In the genomic region with DNA sequence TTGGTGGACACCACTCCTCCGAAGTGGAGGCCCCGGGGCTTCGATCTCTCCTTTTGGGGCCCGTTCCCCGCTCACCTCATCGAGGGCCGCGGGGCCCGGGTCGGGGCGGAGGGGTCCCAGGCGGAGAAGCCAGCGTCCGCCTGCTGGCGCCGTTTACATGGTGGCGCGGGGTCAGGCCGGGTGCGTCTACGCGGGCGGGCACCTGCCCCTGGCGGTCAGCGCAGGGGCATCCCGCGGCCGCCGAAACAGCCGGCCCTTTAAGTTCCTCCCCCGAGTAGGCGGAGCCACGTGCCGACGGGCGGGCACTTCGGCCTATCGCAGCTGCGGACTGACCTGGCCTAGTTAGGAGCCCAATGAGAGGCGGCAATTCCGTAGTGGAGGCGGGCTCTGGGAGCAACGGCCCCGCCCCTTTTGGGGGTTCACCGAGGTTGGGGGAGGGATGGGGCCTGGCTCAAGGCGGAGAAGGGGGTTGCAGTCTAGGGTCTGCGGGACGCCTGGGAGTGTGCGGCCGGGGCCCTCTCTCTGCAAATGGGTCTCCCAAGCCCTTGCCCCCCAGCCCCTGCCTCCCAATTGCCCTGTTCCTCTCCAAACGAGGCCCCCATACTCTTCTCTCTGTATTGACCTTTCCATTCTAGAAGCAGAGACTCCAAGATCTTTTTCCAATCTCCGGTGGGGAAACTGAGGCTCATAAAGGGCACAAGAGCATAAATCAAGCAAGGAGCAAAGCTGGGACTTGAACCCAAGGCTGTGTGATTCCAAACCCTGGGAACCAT, we compare ENCODE assay signal across 8 cellular contexts. TPM values are rescaled to one million over a fixed set of nuclear protein-coding genes. Genes with fewer than 3 reads are reported as not detected.
A peak's percentile ranks its signal among the peaks of the same experiment; 100 is the strongest.
DNase-seq lines count a peak whose midpoint lies in the region; ATAC-seq and TF ChIP-seq lines count a peak whose summit lies in the region.

A gene with protein sequence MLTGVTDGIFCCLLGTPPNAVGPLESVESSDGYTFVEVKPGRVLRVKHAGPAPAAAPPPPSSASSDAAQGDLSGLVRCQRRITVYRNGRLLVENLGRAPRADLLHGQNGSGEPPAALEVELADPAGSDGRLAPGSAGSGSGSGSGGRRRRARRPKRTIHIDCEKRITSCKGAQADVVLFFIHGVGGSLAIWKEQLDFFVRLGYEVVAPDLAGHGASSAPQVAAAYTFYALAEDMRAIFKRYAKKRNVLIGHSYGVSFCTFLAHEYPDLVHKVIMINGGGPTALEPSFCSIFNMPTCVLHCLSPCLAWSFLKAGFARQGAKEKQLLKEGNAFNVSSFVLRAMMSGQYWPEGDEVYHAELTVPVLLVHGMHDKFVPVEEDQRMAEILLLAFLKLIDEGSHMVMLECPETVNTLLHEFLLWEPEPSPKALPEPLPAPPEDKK (minus strand): TSS at position 259 of the 773 bp plus-strand sequence. CDS start 1,809 bp downstream, outside the sequence.

- DNase-seq in AG04449 (ENCODE audit: low read depth, low spot score): peak; percentile 57
- DNase-seq in NCI-H2196 treated with DMSO at 0.1 percent for 48 hours (lab: John Stamatoyannopoulos, UW; ENCODE audit: unreplicated experiment): peak; percentile 90
- DNase-seq in activated CD4-positive, CD25-positive, alpha-beta regulatory T cell (lab: John Stamatoyannopoulos, UW): peak; percentile 83 to 88 (median 84)
- peak; percentile 88 for DNase-seq in central memory CD4-positive, alpha-beta T cell
- peak; percentile 95 for DNase-seq in iris pigment epithelial cell (ENCODE audit: low read depth)
- peak; percentile 96 for DNase-seq in spleen

- ATAC-seq in GM18867 (IDR thresholded peaks at IDR 0.05; ENCODE audit: unreplicated experiment) (peak; percentile 50), HG03108 (IDR thresholded peaks at IDR 0.05; ENCODE audit: unreplicated experiment) (peak; percentile 55)

- no peaks in the 10 kb centered on the region for H3K27me3 ChIP-seq in spleen (replicated peaks in 1 of 7)

- H3K4me1 ChIP-seq in spleen: peaks cover 31 to 74% (median 49%) of the 10 kb centered on the region in 6 donors

- H3K4me3 ChIP-seq in AG04449 (ENCODE audit: low read depth, low read length) (peak within 1 kb of the TSS; percentile 76), spleen (peak within 1 kb of the TSS; percentile 50 to 80 (median 72))

- intact Hi-C loops in spleen (cut with DNase I; ENCODE audit: low total_unique reads): no loop called here

- WGBS in spleen, 5 donors: 1 to 5% (median 2%) methylated on average over 38 to 52 of the region's 52 CpGs

- POLR2A ChIA-PET in AG04449 (lab: Yijun Ruan, JAX): interaction anchor here (0.9 to 1.2 kb wide), 2 partner anchors 14 to 22 kb away, joined by 3 read pairs; partner anchors contain the start of gene ANKLE1

- CTCF ChIA-PET in AG04449 (lab: Yijun Ruan, JAX): interaction anchor here (0.8 to 5.7 kb wide), 8 partner anchors 10 to 213 kb away, joined by 3 to 69 read pairs (median 4); partner anchors contain the start of gene USHBP1

- TF ChIP-seq POLR2A in spleen (IDR thresholded peaks at IDR 0.05): no peak

- H3K9me3 ChIP-seq in spleen: peaks cover 0 to 2% (median under 1%) of the 10 kb centered on the region in 8 donors

- H3K27ac ChIP-seq in spleen: peak within 1 kb of the TSS; percentile 61 to 97 (median 80)

- peaks cover 0 to 30% (median 8%) of the 10 kb centered on the region in 6 donors for H3K36me3 ChIP-seq in spleen

- peak; percentile 63 for TF ChIP-seq CTCF in AG04449 (IDR thresholded peaks at IDR 0.05; ENCODE audit: insufficient read depth, low read length, missing control alignments)
- TF ChIP-seq CTCF in spleen (IDR thresholded peaks at IDR 0.05 in 8 of 11, conservative IDR thresholded peaks at IDR 0.05 in 3 of 11): peak; percentile 51 to 88 (median 73)

RNA-seq across cellular contexts. Expression of the gene that starts here (rescaled TPM):
- 10 to 100 TPM in 5 of 7 donors, 1 to 10 TPM in 2; 7.7 to 18.7 (median 13.2) TPM for total RNA-seq in spleen
- polyA plus RNA-seq in spleen: 10 to 100 TPM in 1 of 3 donors, 1 to 10 TPM in 2; 6.5 to 12.6 (median 7.9) TPM

Comparison
In these comparisons a context has a peak if more than half of its experiments do, and no peak if none do; other contexts are left out.
1. Peak in every context shown above with its lines: DNase-seq, ATAC-seq, H3K4me3 ChIP-seq and H3K27ac ChIP-seq.